ENCODE assay signal across 35 cellular contexts in genomic region chr11:36615829-36616228, GRCh38. TPM values are rescaled to one million over a fixed set of nuclear protein-coding genes. Genes with fewer than 3 reads are reported as not detected.
"Had no signal": no experiment of that assay in that cellular context is flagged by ENCODE, and none has a peak within 500 bp of the region (broad histone marks: within the 10 kb centered on the region; RNA-seq: fewer than 3 reads in every experiment).

No MANE protein-coding gene starts in this region.

- H3K4me3 ChIP-seq: left lung, lower lobe of right lung, pancreas, prostate gland, sigmoid colon, spleen, transverse colon, upper lobe of left lung, vagina had no signal

- H3K4me1 ChIP-seq: left lung, lower lobe of right lung, prostate gland, vagina had no signal

- H3K27me3 ChIP-seq: left lung, pancreas, sigmoid colon, spleen, transverse colon, upper lobe of left lung, vagina had no signal

- FAIRE-seq: islet of Langerhans, kidney, pancreas, small intestine had no signal

- H3K27ac ChIP-seq: left lung, lower lobe of right lung, pancreas, prostate gland, sigmoid colon, spleen, transverse colon, upper lobe of left lung, vagina had no signal

- H3K9me3 ChIP-seq: left lung, lower lobe of right lung, pancreas, prostate gland, sigmoid colon, spleen, transverse colon, upper lobe of left lung, vagina had no signal

- H3K36me3 ChIP-seq: left lung, lower lobe of right lung, pancreas, prostate gland, spleen, transverse colon, upper lobe of left lung, vagina had no signal

- ATAC-seq: left colon; left lung; lower lobe of right lung; naive thymus-derived CD8-positive, alpha-beta T cell; pancreas; right cardiac atrium; stimulated activated memory B cell treated with anti-CD40 and anti-IgM and Interleukin-4, amounts not matched to agents 10 μg/mL and 1 μg/mL and 100 μg/mL, for 72 hours; stimulated activated naive CD8-positive, alpha-beta T cell treated with anti-CD3 and anti-CD28 coated beads, Interleukin-15, amount 100 ng/mL, for 72 hours had no signal

- DNase-seq: hypothalamus; immature natural killer cell; kidney; left colon; left lung; lower lobe of right lung; mammary epithelial cell; mesenchymal stem cell; naive thymus-derived CD8-positive, alpha-beta T cell; nucleus accumbens; pancreas; posterior cingulate gyrus; retina; right cardiac atrium; sigmoid colon; small intestine; spleen; stimulated activated CD4-positive, alpha-beta T cell treated with anti-CD3 and anti-CD28 coated beads, Interleukin-2, amount 100 ng/mL, for 48 hours; stimulated activated CD4-positive, alpha-beta T cell treated with anti-CD3 and anti-CD28 coated beads, Interleukin-4, amount 100 ng/mL, for 4 hours; stimulated activated CD8-positive, alpha-beta memory T cell treated with anti-CD3 and anti-CD28 coated beads, Interleukin-4, amount 100 ng/mL, for 48 hours; stimulated activated naive CD4-positive, alpha-beta T cell treated with Interleukin-2 at 50 U/mL for 16 hours; stimulated activated naive CD8-positive, alpha-beta T cell treated with anti-CD3 and anti-CD28 coated beads, Interleukin-15, amount 100 ng/mL, for 72 hours; substantia nigra; transverse colon; upper lobe of left lung had no signal

RNA-seq across cellular contexts. Expression of gene RAG2, which starts 17.8 kb away (rescaled TPM):
- total RNA-seq: kidney; left colon; left lung; lower lobe of right lung; mammary epithelial cell; mucosa of gallbladder; naive thymus-derived CD8-positive, alpha-beta T cell; neural crest cell; osteoblast; pancreas; prostate gland; right cardiac atrium; sigmoid colon; spleen; temporal lobe; transverse colon; upper lobe of left lung; vagina had no signal
- polyA plus RNA-seq: immature natural killer cell; liver; mammary epithelial cell; naive thymus-derived CD8-positive, alpha-beta T cell; pancreas; sigmoid colon; small intestine; spleen; urinary bladder had no signal
